Comparison of ENCODE assay signal across 1 cellular context in the genomic region with DNA sequence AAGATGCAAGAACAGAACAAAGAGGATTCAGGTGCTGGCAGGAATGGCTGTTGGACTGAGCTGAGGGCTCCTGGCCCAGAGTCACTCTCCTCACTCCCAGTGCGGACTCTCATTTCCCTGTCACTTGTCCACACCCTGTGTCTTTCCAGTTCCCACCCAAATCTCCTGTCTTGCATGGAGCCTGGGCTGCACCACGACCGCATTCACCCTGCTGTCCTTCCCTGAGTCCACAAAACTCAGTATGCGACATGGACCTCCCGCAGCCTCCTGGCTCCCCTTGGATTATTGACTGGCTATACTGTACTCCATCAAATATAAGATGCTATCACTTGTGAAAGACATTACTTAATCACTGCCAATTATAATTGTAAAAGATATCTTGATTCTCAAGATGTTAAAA.
TF ChIP-seq lines count a peak whose summit lies in the region.

No MANE protein-coding gene starts in this region.

TF ChIP-seq in GM23338, 12 proteins besides CTCF, POLR2A, EP300 and RAD21 (continued from another document):
- TF ChIP-seq, protein P1, sequence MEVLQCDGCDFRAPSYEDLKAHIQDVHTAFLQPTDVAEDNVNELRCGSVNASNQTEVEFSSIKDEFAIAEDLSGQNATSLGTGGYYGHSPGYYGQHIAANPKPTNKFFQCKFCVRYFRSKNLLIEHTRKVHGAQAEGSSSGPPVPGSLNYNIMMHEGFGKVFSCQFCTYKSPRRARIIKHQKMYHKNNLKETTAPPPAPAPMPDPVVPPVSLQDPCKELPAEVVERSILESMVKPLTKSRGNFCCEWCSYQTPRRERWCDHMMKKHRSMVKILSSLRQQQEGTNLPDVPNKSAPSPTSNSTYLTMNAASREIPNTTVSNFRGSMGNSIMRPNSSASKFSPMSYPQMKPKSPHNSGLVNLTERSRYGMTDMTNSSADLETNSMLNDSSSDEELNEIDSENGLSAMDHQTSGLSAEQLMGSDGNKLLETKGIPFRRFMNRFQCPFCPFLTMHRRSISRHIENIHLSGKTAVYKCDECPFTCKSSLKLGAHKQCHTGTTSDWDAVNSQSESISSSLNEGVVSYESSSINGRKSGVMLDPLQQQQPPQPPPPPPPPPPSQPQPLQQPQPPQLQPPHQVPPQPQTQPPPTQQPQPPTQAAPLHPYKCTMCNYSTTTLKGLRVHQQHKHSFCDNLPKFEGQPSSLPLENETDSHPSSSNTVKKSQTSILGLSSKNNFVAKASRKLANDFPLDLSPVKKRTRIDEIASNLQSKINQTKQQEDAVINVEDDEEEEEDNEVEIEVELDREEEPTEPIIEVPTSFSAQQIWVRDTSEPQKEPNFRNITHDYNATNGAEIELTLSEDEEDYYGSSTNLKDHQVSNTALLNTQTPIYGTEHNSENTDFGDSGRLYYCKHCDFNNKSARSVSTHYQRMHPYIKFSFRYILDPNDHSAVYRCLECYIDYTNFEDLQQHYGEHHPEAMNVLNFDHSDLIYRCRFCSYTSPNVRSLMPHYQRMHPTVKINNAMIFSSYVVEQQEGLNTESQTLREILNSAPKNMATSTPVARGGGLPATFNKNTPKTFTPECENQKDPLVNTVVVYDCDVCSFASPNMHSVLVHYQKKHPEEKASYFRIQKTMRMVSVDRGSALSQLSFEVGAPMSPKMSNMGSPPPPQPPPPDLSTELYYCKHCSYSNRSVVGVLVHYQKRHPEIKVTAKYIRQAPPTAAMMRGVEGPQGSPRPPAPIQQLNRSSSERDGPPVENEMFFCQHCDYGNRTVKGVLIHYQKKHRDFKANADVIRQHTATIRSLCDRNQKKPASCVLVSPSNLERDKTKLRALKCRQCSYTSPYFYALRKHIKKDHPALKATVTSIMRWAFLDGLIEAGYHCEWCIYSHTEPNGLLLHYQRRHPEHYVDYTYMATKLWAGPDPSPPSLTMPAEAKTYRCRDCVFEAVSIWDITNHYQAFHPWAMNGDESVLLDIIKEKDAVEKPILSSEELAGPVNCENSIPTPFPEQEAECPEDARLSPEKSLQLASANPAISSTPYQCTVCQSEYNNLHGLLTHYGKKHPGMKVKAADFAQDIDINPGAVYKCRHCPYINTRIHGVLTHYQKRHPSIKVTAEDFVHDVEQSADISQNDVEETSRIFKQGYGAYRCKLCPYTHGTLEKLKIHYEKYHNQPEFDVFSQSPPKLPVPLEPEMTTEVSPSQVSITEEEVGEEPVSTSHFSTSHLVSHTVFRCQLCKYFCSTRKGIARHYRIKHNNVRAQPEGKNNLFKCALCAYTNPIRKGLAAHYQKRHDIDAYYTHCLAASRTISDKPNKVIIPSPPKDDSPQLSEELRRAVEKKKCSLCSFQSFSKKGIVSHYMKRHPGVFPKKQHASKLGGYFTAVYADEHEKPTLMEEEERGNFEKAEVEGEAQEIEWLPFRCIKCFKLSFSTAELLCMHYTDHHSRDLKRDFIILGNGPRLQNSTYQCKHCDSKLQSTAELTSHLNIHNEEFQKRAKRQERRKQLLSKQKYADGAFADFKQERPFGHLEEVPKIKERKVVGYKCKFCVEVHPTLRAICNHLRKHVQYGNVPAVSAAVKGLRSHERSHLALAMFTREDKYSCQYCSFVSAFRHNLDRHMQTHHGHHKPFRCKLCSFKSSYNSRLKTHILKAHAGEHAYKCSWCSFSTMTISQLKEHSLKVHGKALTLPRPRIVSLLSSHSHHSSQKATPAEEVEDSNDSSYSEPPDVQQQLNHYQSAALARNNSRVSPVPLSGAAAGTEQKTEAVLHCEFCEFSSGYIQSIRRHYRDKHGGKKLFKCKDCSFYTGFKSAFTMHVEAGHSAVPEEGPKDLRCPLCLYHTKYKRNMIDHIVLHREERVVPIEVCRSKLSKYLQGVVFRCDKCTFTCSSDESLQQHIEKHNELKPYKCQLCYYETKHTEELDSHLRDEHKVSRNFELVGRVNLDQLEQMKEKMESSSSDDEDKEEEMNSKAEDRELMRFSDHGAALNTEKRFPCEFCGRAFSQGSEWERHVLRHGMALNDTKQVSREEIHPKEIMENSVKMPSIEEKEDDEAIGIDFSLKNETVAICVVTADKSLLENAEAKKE (CRISPR knock-in tag; IDR thresholded peaks at IDR 0.05), result no peak
- TF ChIP-seq, protein P2, sequence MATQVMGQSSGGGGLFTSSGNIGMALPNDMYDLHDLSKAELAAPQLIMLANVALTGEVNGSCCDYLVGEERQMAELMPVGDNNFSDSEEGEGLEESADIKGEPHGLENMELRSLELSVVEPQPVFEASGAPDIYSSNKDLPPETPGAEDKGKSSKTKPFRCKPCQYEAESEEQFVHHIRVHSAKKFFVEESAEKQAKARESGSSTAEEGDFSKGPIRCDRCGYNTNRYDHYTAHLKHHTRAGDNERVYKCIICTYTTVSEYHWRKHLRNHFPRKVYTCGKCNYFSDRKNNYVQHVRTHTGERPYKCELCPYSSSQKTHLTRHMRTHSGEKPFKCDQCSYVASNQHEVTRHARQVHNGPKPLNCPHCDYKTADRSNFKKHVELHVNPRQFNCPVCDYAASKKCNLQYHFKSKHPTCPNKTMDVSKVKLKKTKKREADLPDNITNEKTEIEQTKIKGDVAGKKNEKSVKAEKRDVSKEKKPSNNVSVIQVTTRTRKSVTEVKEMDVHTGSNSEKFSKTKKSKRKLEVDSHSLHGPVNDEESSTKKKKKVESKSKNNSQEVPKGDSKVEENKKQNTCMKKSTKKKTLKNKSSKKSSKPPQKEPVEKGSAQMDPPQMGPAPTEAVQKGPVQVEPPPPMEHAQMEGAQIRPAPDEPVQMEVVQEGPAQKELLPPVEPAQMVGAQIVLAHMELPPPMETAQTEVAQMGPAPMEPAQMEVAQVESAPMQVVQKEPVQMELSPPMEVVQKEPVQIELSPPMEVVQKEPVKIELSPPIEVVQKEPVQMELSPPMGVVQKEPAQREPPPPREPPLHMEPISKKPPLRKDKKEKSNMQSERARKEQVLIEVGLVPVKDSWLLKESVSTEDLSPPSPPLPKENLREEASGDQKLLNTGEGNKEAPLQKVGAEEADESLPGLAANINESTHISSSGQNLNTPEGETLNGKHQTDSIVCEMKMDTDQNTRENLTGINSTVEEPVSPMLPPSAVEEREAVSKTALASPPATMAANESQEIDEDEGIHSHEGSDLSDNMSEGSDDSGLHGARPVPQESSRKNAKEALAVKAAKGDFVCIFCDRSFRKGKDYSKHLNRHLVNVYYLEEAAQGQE (IDR thresholded peaks at IDR 0.05; ENCODE audit: unreplicated experiment), result no peak
- no peak for TF ChIP-seq CREB1 (CRISPR knock-in tag; IDR thresholded peaks at IDR 0.05; ENCODE audit: low read depth)
- TF ChIP-seq EZH2 (IDR thresholded peaks at IDR 0.05; ENCODE audit: low read depth, unreplicated experiment), result no peak
- no peak for TF ChIP-seq JUNB (IDR thresholded peaks at IDR 0.05; ENCODE audit: unreplicated experiment)
- TF ChIP-seq, protein P3, sequence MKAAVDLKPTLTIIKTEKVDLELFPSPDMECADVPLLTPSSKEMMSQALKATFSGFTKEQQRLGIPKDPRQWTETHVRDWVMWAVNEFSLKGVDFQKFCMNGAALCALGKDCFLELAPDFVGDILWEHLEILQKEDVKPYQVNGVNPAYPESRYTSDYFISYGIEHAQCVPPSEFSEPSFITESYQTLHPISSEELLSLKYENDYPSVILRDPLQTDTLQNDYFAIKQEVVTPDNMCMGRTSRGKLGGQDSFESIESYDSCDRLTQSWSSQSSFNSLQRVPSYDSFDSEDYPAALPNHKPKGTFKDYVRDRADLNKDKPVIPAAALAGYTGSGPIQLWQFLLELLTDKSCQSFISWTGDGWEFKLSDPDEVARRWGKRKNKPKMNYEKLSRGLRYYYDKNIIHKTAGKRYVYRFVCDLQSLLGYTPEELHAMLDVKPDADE (IDR thresholded peaks at IDR 0.05), result no peak
- TF ChIP-seq NANOG (IDR thresholded peaks at IDR 0.05; ENCODE audit: borderline replicate concordance), result no peak
- no peak for TF ChIP-seq ZNF331 (CRISPR knock-in tag; IDR thresholded peaks at IDR 0.05; ENCODE audit: low read depth)
- no peak for TF ChIP-seq ZNF114 (CRISPR knock-in tag; IDR thresholded peaks at IDR 0.05)
- TF ChIP-seq POLR2AphosphoS5 (IDR thresholded peaks at IDR 0.05; ENCODE audit: low read depth), result no peak
